16 cellular contexts compared by ENCODE assay signal in the genomic region with DNA sequence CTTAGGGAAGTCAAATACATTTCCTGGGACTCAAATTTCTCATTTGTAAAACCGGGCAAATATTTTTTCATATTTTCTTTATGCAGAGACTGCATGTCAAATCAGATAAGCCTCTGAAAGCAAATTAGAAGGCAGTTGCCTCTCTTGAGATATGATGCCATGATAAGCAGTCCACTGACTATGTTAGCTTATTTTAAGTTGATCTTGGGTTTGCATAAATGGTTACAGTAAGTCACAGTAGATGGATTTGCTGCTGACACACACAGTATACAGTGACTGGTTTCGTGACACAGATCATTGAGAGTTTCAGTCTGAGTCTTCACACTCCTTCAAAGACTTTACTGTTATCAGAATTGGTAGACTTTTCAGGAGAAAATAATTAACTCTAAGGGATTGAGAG.
DNase-seq lines count a peak whose midpoint lies in the region; ATAC-seq, FAIRE-seq and TF ChIP-seq lines count a peak whose summit lies in the region.
"Had no signal": no experiment of that assay in that cellular context is flagged by ENCODE, and none has a peak within 500 bp of the region (broad histone marks: within the 10 kb centered on the region; RNA-seq: fewer than 3 reads in every experiment).

No MANE protein-coding gene starts in this region.

- TF ChIP-seq CTCF in GM12865 (IDR thresholded peaks at IDR 0.05; ENCODE audit: insufficient read depth, low read depth, low read length, missing control alignments) (no peak), GM12878 (IDR thresholded peaks at IDR 0.05 in 2 of 3, conservative IDR thresholded peaks at IDR 0.05 in 1 of 3; ENCODE audit: control insufficient read depth in 2 of 3, extremely low read depth in 1 of 3, insufficient read depth in 1 of 3, low read depth in 3 of 3, low read length in 3 of 3) (no peak), mammary epithelial cell (conservative IDR thresholded peaks at IDR 0.05 in 1 of 2, IDR thresholded peaks at IDR 0.05 in 1 of 2; ENCODE audit: extremely low read depth in 1 of 2, insufficient read depth in 1 of 2, low read depth in 1 of 2, low read length in 2 of 2) (no peak)

- dilution Hi-C loops in mammary epithelial cell (cut with HindIII; ENCODE audit: low sequenced_read_pairs) = no loop called here

- POLR2A ChIA-PET in GM12878 (lab: Charles Lee) = no interaction called here

- RAD21 ChIA-PET in GM12878 (lab: Charles Lee; ENCODE audit: unreplicated experiment) = no interaction called here

- H4K20me1 ChIP-seq in GM12878 (ENCODE audit: control insufficient read depth, insufficient read depth) (no peaks in the 10 kb centered on the region), mammary epithelial cell (ENCODE audit: insufficient read depth, low read length) (no peaks in the 10 kb centered on the region)

- H2AFZ ChIP-seq in GM12878 (ENCODE audit: control insufficient read depth, low read depth, low read length) (no peak overlapping the region), mammary epithelial cell (ENCODE audit: low read depth, low read length) (no peak overlapping the region)
- H2AFZ ChIP-seq: GM23338 had no signal

- peak; percentile 84 for ATAC-seq in GM18868 (IDR thresholded peaks at IDR 0.05; ENCODE audit: unreplicated experiment)
- ATAC-seq in GM12878 = peak; percentile 70
- ATAC-seq in GM18867 (IDR thresholded peaks at IDR 0.05; ENCODE audit: unreplicated experiment) = no peak
- ATAC-seq: GM23338, K562 had no signal

- H3K4me2 ChIP-seq in GM12878 (ENCODE audit: control insufficient read depth, insufficient read depth) (no peak overlapping the region), mammary epithelial cell (ENCODE audit: insufficient read depth, low read depth, low read length) (no peak overlapping the region)
- H3K4me2 ChIP-seq: GM23338 had no signal

- SMC1A ChIA-PET in GM12878 (lab: Charles Lee; ENCODE audit: uncharacterized antibody, unreplicated experiment) = no interaction called here

- BruUV-seq in GM12878 (replicated peaks; lab: Mats Ljungman, UMichigan) (no TSS peak), mammary epithelial cell (replicated peaks; lab: Mats Ljungman, UMichigan) (no TSS peak)

- H3K27me3 ChIP-seq in GM12878 (replicated peaks in 1 of 2; ENCODE audit: control insufficient read depth in 2 of 2, insufficient read depth in 2 of 2, low read length in 1 of 2) (no peaks in the 10 kb centered on the region), mammary epithelial cell (ENCODE audit: insufficient read depth, low read length) (no peaks in the 10 kb centered on the region)

- in situ Hi-C loops in GM12878 (cut with MboI) (no loop called here), mammary epithelial cell (cut with MboI; ENCODE audit: low sequenced_read_pairs in 2 of 2) (no loop called here)

- no peak overlapping the region for H3K27ac ChIP-seq in GM12878 (ENCODE audit: control insufficient read depth, insufficient read depth)
- H3K27ac ChIP-seq in mammary epithelial cell (ENCODE audit: insufficient read depth, low read depth, low read length) = no peak overlapping the region

- H3K9ac ChIP-seq in GM12878 (ENCODE audit: control insufficient read depth, insufficient read depth, low read length) (no peak overlapping the region), mammary epithelial cell (ENCODE audit: insufficient read depth, low read length) (no peak overlapping the region)

- TF ChIP-seq EP300 in GM12878 (IDR thresholded peaks at IDR 0.05; ENCODE audit: borderline replicate concordance in 1 of 2, control insufficient read depth in 1 of 2, low read depth in 2 of 2, low read length in 2 of 2) = no peak

- intact Hi-C loops in GM12878 (cut with micrococcal nuclease; ENCODE audit: unreplicated experiment) (no loop called here), mammary epithelial cell (cut with micrococcal nuclease) (no loop called here)

- H3K4me1 ChIP-seq in GM12878 (ENCODE audit: control insufficient read depth, insufficient read depth, low read length) (no peaks in the 10 kb centered on the region), mammary epithelial cell (ENCODE audit: insufficient read depth, low read length) (no peaks in the 10 kb centered on the region)

- 14% methylated on average over 2 of the region's 2 CpGs for WGBS in GM12878 (ENCODE audit: insufficient coverage, insufficient replicate concordance, low lambda C conversion rate, missing lambda C conversion rate)
- WGBS in mammary epithelial cell (ENCODE audit: low coverage, missing lambda C conversion rate) = 23% methylated on average over 2 of the region's 2 CpGs

- TF ChIP-seq RAD21 in GM12878 (IDR thresholded peaks at IDR 0.05; ENCODE audit: insufficient read depth, low read depth, low read length) = no peak

- H3K79me2 ChIP-seq in GM12878 (ENCODE audit: control insufficient read depth, insufficient read depth, low read length) (no peaks in the 10 kb centered on the region), mammary epithelial cell (ENCODE audit: insufficient read depth, low read length) (no peaks in the 10 kb centered on the region)

- peak; percentile 15 for DNase-seq in GM12865 (ENCODE audit: low read depth)
- DNase-seq in NCI-H526 (lab: John Stamatoyannopoulos, UW) = peak; percentile 82 to 84
- no peak for DNase-seq in GM12878 (ENCODE audit: low read depth, low spot score)
- no peak for DNase-seq in hepatic stellate cell (ENCODE audit: low spot score)
- DNase-seq in mammary epithelial cell = no peak
- DNase-seq: ACHN; C1 segment of cervical spinal cord; Calu3; CD4-positive, alpha-beta T cell; DMS 273 treated with DMSO at 0.1 percent for 48 hours; H7 had no signal

- TF ChIP-seq POLR2A in GM12878 (IDR thresholded peaks at IDR 0.05; ENCODE audit: low read depth, low read length) = no peak

- no peaks in the 10 kb centered on the region for H3K9me3 ChIP-seq in GM12878 (replicated peaks; ENCODE audit: control insufficient read depth, insufficient read depth, low read length)
- peaks cover 14% of the 10 kb centered on the region for H3K9me3 ChIP-seq in mammary epithelial cell (replicated peaks; ENCODE audit: insufficient read depth, low read length)

- FAIRE-seq in GM12878 (lab: Jason Lieb, UNC) = no peak
- FAIRE-seq: GM12892, K562 had no signal

- CTCF ChIA-PET in GM12878 (lab: Yijun Ruan, JAX) (no interaction called here), mammary epithelial cell (lab: Charles Lee; ENCODE audit: low non-redundant PET) (no interaction called here)

- no peaks in the 10 kb centered on the region for H3K36me3 ChIP-seq in GM12878 (ENCODE audit: control insufficient read depth in 2 of 2, insufficient read depth in 2 of 2, low read length in 1 of 2)
- no peaks in the 10 kb centered on the region for H3K36me3 ChIP-seq in mammary epithelial cell (ENCODE audit: insufficient read depth, low read length)

- H3K4me3 ChIP-seq in GM12865 (ENCODE audit: low read depth, low read length) = no peak overlapping the region
- no peak overlapping the region for H3K4me3 ChIP-seq in GM12878
- H3K4me3 ChIP-seq in mammary epithelial cell (replicated peaks in 1 of 3; ENCODE audit: insufficient read depth in 1 of 3, low read depth in 2 of 3, low read length in 3 of 3) = no peak overlapping the region
- H3K4me3 ChIP-seq: GM23338, K562 had no signal

TF ChIP-seq in GM12878, 131 proteins besides CTCF, POLR2A, EP300 and RAD21:
- no peak for TF ChIP-seq POLR2AphosphoS5 (IDR thresholded peaks at IDR 0.05; ENCODE audit: low read length)

Comparison
In these comparisons a context has a peak if more than half of its experiments do, and no peak if none do; other contexts are left out.
1. DNase-seq: peak in GM12865 (single experiment) and NCI-H526 (2 of 2); none in GM12878 (single experiment), hepatic stellate cell (single experiment) and mammary epithelial cell (single experiment).